In the genomic region with DNA sequence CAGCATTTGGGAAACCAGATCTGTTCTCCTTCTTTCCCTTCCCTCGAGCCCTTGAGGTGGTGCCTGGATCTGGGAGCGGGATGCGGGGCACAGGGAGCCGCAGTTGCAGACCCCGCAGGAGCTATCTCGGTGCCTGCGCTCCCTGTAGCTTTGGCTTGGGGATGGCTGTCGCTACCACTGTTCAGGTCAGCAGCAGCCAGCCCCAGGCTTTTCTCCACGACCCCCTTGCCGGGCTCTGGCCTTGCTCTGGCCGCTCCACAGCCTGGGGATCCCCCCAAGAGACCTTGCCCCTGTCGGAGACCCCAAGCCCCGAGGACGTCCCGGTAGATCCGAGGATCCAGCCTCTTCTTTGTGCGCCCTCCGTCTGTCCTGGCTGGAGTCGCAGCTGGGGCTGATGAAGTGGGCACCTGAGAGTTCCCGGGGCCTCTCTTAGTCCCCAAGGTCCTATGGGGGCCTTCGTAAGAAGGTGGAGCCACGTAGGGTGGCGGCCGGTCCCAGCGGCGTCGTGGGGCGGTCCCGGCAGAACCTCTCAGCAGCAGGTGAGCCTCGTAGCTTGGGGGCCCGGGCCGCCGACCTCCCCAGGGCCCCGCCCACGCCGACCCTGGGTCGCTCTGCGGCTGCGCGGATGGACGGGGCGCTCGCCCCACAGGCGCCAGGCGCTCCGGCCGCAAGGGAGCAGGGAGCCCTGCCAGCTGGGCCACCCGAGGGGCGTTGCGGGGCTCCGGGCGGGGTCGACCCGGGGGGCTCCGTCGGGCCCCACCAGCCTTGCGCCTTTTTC, we compare ENCODE assay signal across 1 cellular context.
TF ChIP-seq lines count a peak whose summit lies in the region.

No MANE protein-coding gene starts in this region.

TF ChIP-seq in HepG2, 621 proteins besides CTCF, POLR2A, EP300 and RAD21 (continued from another document and continues in another):
- TF ChIP-seq AFF4 (CRISPR knock-in tag; IDR thresholded peaks at IDR 0.05) (no peak), NAIF1 (CRISPR knock-in tag; IDR thresholded peaks at IDR 0.05; ENCODE audit: borderline replicate concordance) (no peak), ZNF20 (CRISPR knock-in tag; IDR thresholded peaks at IDR 0.05) (no peak), KLF13 (CRISPR knock-in tag; IDR thresholded peaks at IDR 0.05) (no peak), EEA1 (CRISPR knock-in tag; IDR thresholded peaks at IDR 0.05; ENCODE audit: borderline replicate concordance) (no peak), SIN3A (IDR thresholded peaks at IDR 0.05; ENCODE audit: borderline replicate concordance, low read depth, low read length) (no peak), ZNF30 (CRISPR knock-in tag; IDR thresholded peaks at IDR 0.05) (no peak), HNF1A (IDR thresholded peaks at IDR 0.05; ENCODE audit: low read depth) (no peak), HNF1A (CRISPR knock-in tag; IDR thresholded peaks at IDR 0.05; ENCODE audit: borderline replicate concordance) (no peak), MTF1 (CRISPR knock-in tag; IDR thresholded peaks at IDR 0.05) (no peak), MNT (IDR thresholded peaks at IDR 0.05) (no peak), CCAR2 (optimal IDR thresholded peaks at IDR 0.05; ENCODE audit: low read depth, low read length) (no peak), ZNF3 (CRISPR knock-in tag; IDR thresholded peaks at IDR 0.05) (no peak), ZIK1 (CRISPR knock-in tag; IDR thresholded peaks at IDR 0.05; ENCODE audit: borderline replicate concordance, low read depth) (no peak), MEIS2 (CRISPR knock-in tag; IDR thresholded peaks at IDR 0.05) (no peak), MXI1 (IDR thresholded peaks at IDR 0.05; ENCODE audit: borderline replicate concordance, low read depth, low read length) (peak; percentile 31; the same call in 1 of the 3 replicates), DZIP1 (CRISPR knock-in tag; IDR thresholded peaks at IDR 0.05) (no peak; the same call in 1 of the 2 replicates), ZSCAN20 (CRISPR knock-in tag; IDR thresholded peaks at IDR 0.05; ENCODE audit: borderline replicate concordance) (no peak), HNF1B (CRISPR knock-in tag; IDR thresholded peaks at IDR 0.05) (no peak), FOXK1 (CRISPR knock-in tag; IDR thresholded peaks at IDR 0.05; ENCODE audit: borderline replicate concordance, low read depth) (no peak), TCF7L2 (IDR thresholded peaks at IDR 0.05; ENCODE audit: low read depth, low read length) (no peak), NR2F6 (IDR thresholded peaks at IDR 0.05) (no peak), NR2F6 (CRISPR knock-in tag; IDR thresholded peaks at IDR 0.05) (no peak), HMG20B (CRISPR knock-in tag; conservative IDR thresholded peaks at IDR 0.05) (no peak), ZNF282 (IDR thresholded peaks at IDR 0.05; ENCODE audit: partially characterized antibody) (no peak), HNF4G (IDR thresholded peaks at IDR 0.05; ENCODE audit: borderline replicate concordance, low read depth, low read length) (no peak), HNF4G (CRISPR knock-in tag; IDR thresholded peaks at IDR 0.05; ENCODE audit: borderline replicate concordance, low read depth) (no peak), GATAD1 (CRISPR knock-in tag; IDR thresholded peaks at IDR 0.05) (no peak), ZNF781 (CRISPR knock-in tag; IDR thresholded peaks at IDR 0.05; ENCODE audit: borderline replicate concordance, not compliant biosample characterization) (peak; percentile 8), TBX2 (CRISPR knock-in tag; IDR thresholded peaks at IDR 0.05; ENCODE audit: borderline replicate concordance) (no peak), DNMT3B (CRISPR knock-in tag; conservative IDR thresholded peaks at IDR 0.05) (no peak), ARNTL (CRISPR knock-in tag; IDR thresholded peaks at IDR 0.05) (no peak), KAT8 (CRISPR knock-in tag; IDR thresholded peaks at IDR 0.05) (no peak; the same call in 1 of the 2 replicates), ZNF430 (CRISPR knock-in tag; IDR thresholded peaks at IDR 0.05) (no peak), TEAD3 (CRISPR knock-in tag; optimal IDR thresholded peaks at IDR 0.05; ENCODE audit: borderline replicate concordance) (no peak)
- TF ChIP-seq, protein P1, sequence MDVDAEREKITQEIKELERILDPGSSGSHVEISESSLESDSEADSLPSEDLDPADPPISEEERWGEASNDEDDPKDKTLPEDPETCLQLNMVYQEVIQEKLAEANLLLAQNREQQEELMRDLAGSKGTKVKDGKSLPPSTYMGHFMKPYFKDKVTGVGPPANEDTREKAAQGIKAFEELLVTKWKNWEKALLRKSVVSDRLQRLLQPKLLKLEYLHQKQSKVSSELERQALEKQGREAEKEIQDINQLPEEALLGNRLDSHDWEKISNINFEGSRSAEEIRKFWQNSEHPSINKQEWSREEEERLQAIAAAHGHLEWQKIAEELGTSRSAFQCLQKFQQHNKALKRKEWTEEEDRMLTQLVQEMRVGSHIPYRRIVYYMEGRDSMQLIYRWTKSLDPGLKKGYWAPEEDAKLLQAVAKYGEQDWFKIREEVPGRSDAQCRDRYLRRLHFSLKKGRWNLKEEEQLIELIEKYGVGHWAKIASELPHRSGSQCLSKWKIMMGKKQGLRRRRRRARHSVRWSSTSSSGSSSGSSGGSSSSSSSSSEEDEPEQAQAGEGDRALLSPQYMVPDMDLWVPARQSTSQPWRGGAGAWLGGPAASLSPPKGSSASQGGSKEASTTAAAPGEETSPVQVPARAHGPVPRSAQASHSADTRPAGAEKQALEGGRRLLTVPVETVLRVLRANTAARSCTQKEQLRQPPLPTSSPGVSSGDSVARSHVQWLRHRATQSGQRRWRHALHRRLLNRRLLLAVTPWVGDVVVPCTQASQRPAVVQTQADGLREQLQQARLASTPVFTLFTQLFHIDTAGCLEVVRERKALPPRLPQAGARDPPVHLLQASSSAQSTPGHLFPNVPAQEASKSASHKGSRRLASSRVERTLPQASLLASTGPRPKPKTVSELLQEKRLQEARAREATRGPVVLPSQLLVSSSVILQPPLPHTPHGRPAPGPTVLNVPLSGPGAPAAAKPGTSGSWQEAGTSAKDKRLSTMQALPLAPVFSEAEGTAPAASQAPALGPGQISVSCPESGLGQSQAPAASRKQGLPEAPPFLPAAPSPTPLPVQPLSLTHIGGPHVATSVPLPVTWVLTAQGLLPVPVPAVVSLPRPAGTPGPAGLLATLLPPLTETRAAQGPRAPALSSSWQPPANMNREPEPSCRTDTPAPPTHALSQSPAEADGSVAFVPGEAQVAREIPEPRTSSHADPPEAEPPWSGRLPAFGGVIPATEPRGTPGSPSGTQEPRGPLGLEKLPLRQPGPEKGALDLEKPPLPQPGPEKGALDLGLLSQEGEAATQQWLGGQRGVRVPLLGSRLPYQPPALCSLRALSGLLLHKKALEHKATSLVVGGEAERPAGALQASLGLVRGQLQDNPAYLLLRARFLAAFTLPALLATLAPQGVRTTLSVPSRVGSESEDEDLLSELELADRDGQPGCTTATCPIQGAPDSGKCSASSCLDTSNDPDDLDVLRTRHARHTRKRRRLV (CRISPR knock-in tag; IDR thresholded peaks at IDR 0.05): no peak
- TF ChIP-seq, protein P2, sequence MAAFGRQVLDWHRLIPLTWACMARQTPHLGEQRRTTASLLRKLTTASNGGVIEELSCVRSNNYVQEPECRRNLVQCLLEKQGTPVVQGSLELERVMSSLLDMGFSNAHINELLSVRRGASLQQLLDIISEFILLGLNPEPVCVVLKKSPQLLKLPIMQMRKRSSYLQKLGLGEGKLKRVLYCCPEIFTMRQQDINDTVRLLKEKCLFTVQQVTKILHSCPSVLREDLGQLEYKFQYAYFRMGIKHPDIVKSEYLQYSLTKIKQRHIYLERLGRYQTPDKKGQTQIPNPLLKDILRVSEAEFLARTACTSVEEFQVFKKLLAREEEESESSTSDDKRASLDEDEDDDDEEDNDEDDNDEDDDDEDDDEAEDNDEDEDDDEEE (CRISPR knock-in tag; IDR thresholded peaks at IDR 0.05): no peak
